8 cellular contexts compared by ENCODE assay signal in the genomic region with DNA sequence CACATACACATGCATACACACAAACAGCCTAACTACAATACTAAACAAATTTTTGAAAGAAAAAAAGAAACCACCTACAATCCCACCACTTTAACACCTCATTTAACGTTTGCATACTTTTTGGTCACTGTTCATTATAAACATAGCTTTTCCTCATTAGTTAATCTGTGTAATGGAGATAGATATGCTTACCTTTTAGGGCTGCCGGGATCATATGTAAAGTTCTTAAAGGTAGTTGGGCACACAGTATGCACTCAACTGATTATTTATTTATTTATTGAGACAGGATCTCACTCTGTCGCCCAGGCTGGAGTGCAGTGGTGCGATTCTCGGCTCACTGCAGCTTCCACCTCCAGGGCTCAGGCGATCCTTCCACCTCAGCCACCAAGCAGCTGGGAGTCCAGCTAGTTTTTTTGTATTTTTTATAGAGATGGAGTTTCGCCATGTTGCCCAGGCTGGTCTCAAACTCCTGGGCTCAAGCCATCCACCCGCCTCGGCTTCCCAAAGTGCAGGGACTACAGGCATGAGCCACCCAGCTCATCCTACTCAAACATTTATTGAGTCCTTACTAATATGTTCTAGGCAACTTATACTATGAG. TPM values are rescaled to one million over a fixed set of nuclear protein-coding genes. Genes with fewer than 3 reads are reported as not detected.
DNase-seq lines count a peak whose midpoint lies in the region; ATAC-seq and TF ChIP-seq lines count a peak whose summit lies in the region.

No MANE protein-coding gene starts in this region.

- H3K4me1 ChIP-seq in HUES6 (ENCODE audit: control insufficient read depth, insufficient read depth, low read length): peaks cover 17% of the 10 kb centered on the region
- H3K4me1 ChIP-seq in mononuclear cell (ENCODE audit: insufficient read depth, low read length): peaks cover 50% of the 10 kb centered on the region

- H3K27me3 ChIP-seq in HUES6 (ENCODE audit: control insufficient read depth, insufficient read depth, low read length) (no peaks in the 10 kb centered on the region), mononuclear cell (ENCODE audit: insufficient read depth, low read length) (no peaks in the 10 kb centered on the region)

- H3K4me1 Mint-ChIP-seq in central memory CD8-positive, alpha-beta T cell: peaks cover 45% of the 10 kb centered on the region

- H3K36me3 ChIP-seq in HUES6 (ENCODE audit: control insufficient read depth, insufficient read depth, low read length): peaks cover 11% of the 10 kb centered on the region

- peaks cover 7% of the 10 kb centered on the region for H3K36me3 Mint-ChIP-seq in central memory CD8-positive, alpha-beta T cell (ENCODE audit: insufficient read depth)

- H3K4me3 ChIP-seq in HUES6 (ENCODE audit: low read depth, low read length) (peak overlapping the region; percentile 96), mononuclear cell (ENCODE audit: low read length) (peak overlapping the region; percentile 90)

- H3K9me3 Mint-ChIP-seq in central memory CD8-positive, alpha-beta T cell: no peaks in the 10 kb centered on the region

- H3K4me3 Mint-ChIP-seq in central memory CD8-positive, alpha-beta T cell: peak overlapping the region; percentile 80

- H3K27me3 Mint-ChIP-seq in central memory CD8-positive, alpha-beta T cell: no peaks in the 10 kb centered on the region

- no peak for TF ChIP-seq CTCF in 22Rv1 (IDR thresholded peaks at IDR 0.05)

- ATAC-seq in central memory CD8-positive, alpha-beta T cell (replicated peaks; ENCODE audit: extremely low read depth, poor library complexity, severe bottlenecking): no peak
- ATAC-seq in HG03139 (IDR thresholded peaks at IDR 0.05; ENCODE audit: unreplicated experiment): no peak
- ATAC-seq in HG03521 (IDR thresholded peaks at IDR 0.05; ENCODE audit: unreplicated experiment): no peak

- peak overlapping the region; percentile 52 for H3K9ac ChIP-seq in HUES6 (ENCODE audit: low read length)

- H3K9me3 ChIP-seq in HUES6 (ENCODE audit: control insufficient read depth, insufficient read depth, low read depth, low read length) (no peaks in the 10 kb centered on the region), mononuclear cell (ENCODE audit: low read depth, low read length) (no peaks in the 10 kb centered on the region)

- no peak for DNase-seq in central memory CD8-positive, alpha-beta T cell (ENCODE audit: low spot score in 2 of 2)
- DNase-seq in HPDE6-E6E7 (ENCODE audit: extremely low spot score) (no peak), SHP77 treated with DMSO at 0.1 percent for 48 hours (lab: John Stamatoyannopoulos, UW) (no peak)

- H3K27ac ChIP-seq in 22Rv1 (peak overlapping the region; percentile 84), HUES6 (ENCODE audit: low read depth, low read length) (no peak overlapping the region; the same call in 1 of the 2 replicates)

- H3K27ac Mint-ChIP-seq in central memory CD8-positive, alpha-beta T cell (ENCODE audit: low read depth): peak overlapping the region; percentile 91

RNA-seq across cellular contexts. Expression of a gene that starts 0.7 kb away (rescaled TPM):
- 66.5 TPM for total RNA-seq in mononuclear cell

RNA-seq across cellular contexts. Expression of a gene that starts 17.7 kb away (rescaled TPM):
- 32.4 TPM for total RNA-seq in mononuclear cell
